Comparison of ENCODE assay signal across 8 cellular contexts in genomic region chr19:46076951-46077814, GRCh38. TPM values are rescaled to one million over a fixed set of nuclear protein-coding genes. Genes with fewer than 3 reads are reported as not detected.
DNase-seq lines count a peak whose midpoint lies in the region; ATAC-seq, FAIRE-seq and TF ChIP-seq lines count a peak whose summit lies in the region.

No MANE protein-coding gene starts in this region.

- WGBS in GM12878 (ENCODE audit: insufficient coverage, insufficient replicate concordance, low lambda C conversion rate, missing lambda C conversion rate): 27% methylated on average over 50 of the region's 50 CpGs

- no peak overlapping the region for H2AFZ ChIP-seq in GM12878 (ENCODE audit: control insufficient read depth, low read depth, low read length)

- no peaks in the 10 kb centered on the region for H4K20me1 ChIP-seq in GM12878 (ENCODE audit: control insufficient read depth, insufficient read depth)

- no peak overlapping the region for H3K4me2 ChIP-seq in GM12878 (ENCODE audit: control insufficient read depth, insufficient read depth)

- H3K27me3 ChIP-seq in Panc1 (ENCODE audit: control insufficient read depth, insufficient read depth, low read length): peaks cover 13% of the 10 kb centered on the region
- H3K27me3 ChIP-seq in GM12878 (replicated peaks in 1 of 2; ENCODE audit: control insufficient read depth in 2 of 2, insufficient read depth in 2 of 2, low read length in 1 of 2): peaks cover 3 to 9% of the 10 kb centered on the region in 2 experiments; a peak in 3 of 4 replicates
- H3K27me3 ChIP-seq in gastrocnemius medialis: peaks cover 48 to 60% (median 48%) of the 10 kb centered on the region in 3 donors

- POLR2A ChIA-PET in Panc1 (lab: Charles Lee) (no interaction called here), GM12878 (lab: Charles Lee) (no interaction called here)

- peak; percentile 87 for DNase-seq in ELF-1 (ENCODE audit: low read depth, low spot score)
- DNase-seq in M059J (ENCODE audit: low read depth): peak; percentile 80
- DNase-seq in Panc1 (ENCODE audit: low read depth, low spot score): no peak
- DNase-seq in GM12878 (ENCODE audit: low read depth, low spot score): no peak
- peak; percentile 49 for DNase-seq in iPS DF 4.7 (ENCODE audit: extremely low read depth, low spot score)
- no peak for DNase-seq in gastrocnemius medialis
- no peak for DNase-seq in activated effector memory CD4-positive, alpha-beta T cell treated with anti-CD3 and anti-CD28 coated beads, Interleukin-2, amount 50 U/mL, for 16 hours

- no TSS peak for BruUV-seq in Panc1 (replicated peaks; lab: Mats Ljungman, UMichigan)
- no TSS peak for BruUV-seq in GM12878 (replicated peaks; lab: Mats Ljungman, UMichigan)

- no peaks in the 10 kb centered on the region; the same call in 1 of the 2 replicates for H3K4me1 ChIP-seq in Panc1 (ENCODE audit: control insufficient read depth, insufficient read depth, low read length)
- no peaks in the 10 kb centered on the region for H3K4me1 ChIP-seq in GM12878 (ENCODE audit: control insufficient read depth, insufficient read depth, low read length)
- H3K4me1 ChIP-seq in gastrocnemius medialis: no peaks in the 10 kb centered on the region

- H3K36me3 ChIP-seq in Panc1 (ENCODE audit: control insufficient read depth, insufficient read depth, low read length): no peaks in the 10 kb centered on the region
- H3K36me3 ChIP-seq in GM12878 (ENCODE audit: control insufficient read depth in 2 of 2, insufficient read depth in 2 of 2, low read length in 1 of 2): no peaks in the 10 kb centered on the region
- H3K36me3 ChIP-seq in gastrocnemius medialis: no peaks in the 10 kb centered on the region

- no peak overlapping the region for H3K27ac ChIP-seq in Panc1 (ENCODE audit: low read length)
- no peak overlapping the region for H3K27ac ChIP-seq in GM12878 (ENCODE audit: control insufficient read depth, insufficient read depth)
- no peak overlapping the region for H3K27ac ChIP-seq in gastrocnemius medialis

- peak; percentile 45; the same call in 1 of the 2 replicates for TF ChIP-seq RAD21 in GM12878 (IDR thresholded peaks at IDR 0.05; ENCODE audit: insufficient read depth, low read depth, low read length)

- H3K4me3 ChIP-seq in Panc1 (ENCODE audit: low read depth in 2 of 2, low read length in 2 of 2) (peak overlapping the region; percentile 37 to 67), GM12878 (no peak overlapping the region), gastrocnemius medialis (no peak overlapping the region)

- RAD21 ChIA-PET in GM12878 (lab: Charles Lee; ENCODE audit: unreplicated experiment): no interaction called here

- SMC1A ChIA-PET in GM12878 (lab: Charles Lee; ENCODE audit: uncharacterized antibody, unreplicated experiment): interaction anchor here (1.2 kb wide), 1 partner anchor 127 kb away, joined by 3 read pairs; no protein-coding TSS in a partner anchor

- intact Hi-C loops in Panc1 (cut with micrococcal nuclease; ENCODE audit: unreplicated experiment): loop anchor here (1.0 kb wide), 1 partner anchor 48 kb away; no protein-coding TSS in a partner anchor
- intact Hi-C loops in GM12878 (cut with micrococcal nuclease; ENCODE audit: unreplicated experiment): loop anchor here (2.0 kb wide), 1 partner anchor 48 kb away; no protein-coding TSS in a partner anchor
- intact Hi-C loops in gastrocnemius medialis (cut with DNase I; ENCODE audit: low total_unique reads): loop anchor here (2.0 kb wide), 1 partner anchor 48 kb away; no protein-coding TSS in a partner anchor

- ATAC-seq in Panc1 (peak; percentile 95), GM12878 (peak; percentile 87), gastrocnemius medialis (no peak), GM21528 (IDR thresholded peaks at IDR 0.05; ENCODE audit: low FRiP score, unreplicated experiment) (no peak)

- FAIRE-seq in GM12878 (lab: Jason Lieb, UNC): no peak

- H3K79me2 ChIP-seq in GM12878 (ENCODE audit: control insufficient read depth, insufficient read depth, low read length): no peaks in the 10 kb centered on the region

- CTCF ChIA-PET in Panc1 (lab: Charles Lee): interaction anchor here (0.9 to 1.4 kb wide), 3 partner anchors 45 to 108 kb away, joined by 3 to 6 read pairs (median 5); no protein-coding TSS in a partner anchor
- CTCF ChIA-PET in GM12878 (lab: Yijun Ruan, JAX): interaction anchor here (1.1 to 8.0 kb wide), 4 partner anchors 111 to 308 kb away, joined by 4 to 105 read pairs (median 5); partner anchors contain the start of gene SIX5

- no peak for TF ChIP-seq EP300 in GM12878 (IDR thresholded peaks at IDR 0.05; ENCODE audit: borderline replicate concordance in 1 of 2, control insufficient read depth in 1 of 2, low read depth in 2 of 2, low read length in 2 of 2)

- TF ChIP-seq CTCF in Panc1 (IDR thresholded peaks at IDR 0.05): peak; percentile 93
- TF ChIP-seq CTCF in GM12878 (IDR thresholded peaks at IDR 0.05 in 2 of 3, conservative IDR thresholded peaks at IDR 0.05 in 1 of 3; ENCODE audit: control insufficient read depth in 2 of 3, extremely low read depth in 1 of 3, insufficient read depth in 1 of 3, low read depth in 3 of 3, low read length in 3 of 3): peak; percentile 54 to 71 (median 62)
- peak in 3 of 5 experiments; percentile 26 to 39 (median 33) for TF ChIP-seq CTCF in gastrocnemius medialis (IDR thresholded peaks at IDR 0.05 in 4 of 5, conservative IDR thresholded peaks at IDR 0.05 in 1 of 5)

- TF ChIP-seq POLR2A in GM12878 (IDR thresholded peaks at IDR 0.05; ENCODE audit: low read depth, low read length) (no peak), gastrocnemius medialis (IDR thresholded peaks at IDR 0.05) (no peak)

- no peak overlapping the region for H3K9ac ChIP-seq in GM12878 (ENCODE audit: control insufficient read depth, insufficient read depth, low read length)

- H3K9me3 ChIP-seq in Panc1 (ENCODE audit: control insufficient read depth, insufficient read depth, low read depth, low read length) (no peaks in the 10 kb centered on the region), GM12878 (replicated peaks; ENCODE audit: control insufficient read depth, insufficient read depth, low read length) (no peaks in the 10 kb centered on the region), gastrocnemius medialis (no peaks in the 10 kb centered on the region)

- in situ Hi-C loops in Panc1 (cut with HindIII; ENCODE audit: low pct_unique_long_range_greater_than_20kb, low sequenced_read_pairs): no loop called here
- in situ Hi-C loops in GM12878 (cut with MboI): no loop called here
- in situ Hi-C loops in gastrocnemius medialis (cut with MboI; ENCODE audit: low sequenced_read_pairs in 4 of 4): no loop called here

RNA-seq across cellular contexts. Expression of gene IGFL4, which starts 36.4 kb away (rescaled TPM):
- not detected in 2 replicates for total RNA-seq in M059J (2014; rRNA removed; shearing (Covaris generic))
- total RNA-seq in Panc1 (2021; ENCODE audit: unreplicated experiment): 0.39 TPM
- polyA plus RNA-seq in Panc1 (2012; ENCODE audit: insufficient read length): 0.31 TPM
- not detected in 2 replicates for total RNA-seq in GM12878 (2013; cell fraction: nucleolus; rRNA removed)
- total RNA-seq in GM12878 (2014; rRNA removed): not detected in 2 replicates
- not detected in 2 replicates for total RNA-seq in GM12878 (2014; rRNA removed; fragmentation: Illumina TruSeq; extraction: Trizol)
- total RNA-seq in GM12878 (2021): not detected in 2 replicates
- polyA plus RNA-seq in GM12878 (2011; ENCODE audit: low read depth): not detected
- polyA plus RNA-seq in GM12878 (2011; rRNA removed): not detected in 2 replicates
- polyA plus RNA-seq in GM12878 (2011; cell fraction: cytosol; rRNA removed): not detected in 2 replicates
- not detected in 2 replicates for polyA plus RNA-seq in GM12878 (2011; cell fraction: nucleus; rRNA removed)
- polyA plus RNA-seq in GM12878 (2012): not detected in 2 replicates
- not detected in 2 replicates for polyA plus RNA-seq in GM12878 (2014; fragmentation: Illumina TruSeq; extraction: Trizol)
- polyA plus RNA-seq in GM12878 (2014; fragmentation: Nextera tagmentation; extraction: Ambion mirVana): not detected
- polyA plus RNA-seq in GM12878 (2014; rRNA removed): not detected in 2 replicates
- polyA plus RNA-seq in GM12878 (2016; fragmentation: Nextera tagmentation; extraction: Ambion mirVana): not detected
- polyA minus RNA-seq in GM12878 (2011; rRNA and poly(A)+ RNA removed): not detected in 2 replicates
- polyA minus RNA-seq in GM12878 (2011; cell fraction: cytosol; rRNA and poly(A)+ RNA removed): not detected in 2 replicates
- not detected in 2 replicates for polyA minus RNA-seq in GM12878 (2011; cell fraction: nucleus; rRNA and poly(A)+ RNA removed)
- total RNA-seq in gastrocnemius medialis: not detected

RNA-seq across cellular contexts. Expression of gene IGFL3, which starts 47.3 kb away (rescaled TPM):
- total RNA-seq in M059J (2014; rRNA removed; shearing (Covaris generic)): not detected in 2 replicates
- total RNA-seq in Panc1 (2021; ENCODE audit: unreplicated experiment) (not detected), GM12878 (2014; rRNA removed) (not detected in 2 replicates), GM12878 (2014; rRNA removed; fragmentation: Illumina TruSeq; extraction: Trizol) (not detected in 2 replicates), GM12878 (2021) (not detected in 2 replicates), gastrocnemius medialis (not detected)
- not detected for polyA plus RNA-seq in Panc1 (2012; ENCODE audit: insufficient read length)
- not detected in 2 replicates for total RNA-seq in GM12878 (2013; cell fraction: nucleolus; rRNA removed)
- polyA plus RNA-seq in GM12878 (2011; ENCODE audit: low read depth): not detected
- polyA plus RNA-seq in GM12878 (2011; rRNA removed) (not detected in 2 replicates), GM12878 (2014; fragmentation: Illumina TruSeq; extraction: Trizol) (not detected in 2 replicates), GM12878 (2014; fragmentation: Nextera tagmentation; extraction: Ambion mirVana) (not detected), GM12878 (2014; rRNA removed) (not detected in 2 replicates), GM12878 (2016; fragmentation: Nextera tagmentation; extraction: Ambion mirVana) (not detected)
- not detected in 2 replicates for polyA plus RNA-seq in GM12878 (2011; cell fraction: cytosol; rRNA removed)
- polyA plus RNA-seq in GM12878 (2011; cell fraction: nucleus; rRNA removed): not detected in 2 replicates
- polyA plus RNA-seq in GM12878 (2012): not detected in 2 replicates
- polyA minus RNA-seq in GM12878 (2011; rRNA and poly(A)+ RNA removed): not detected in 2 replicates
- polyA minus RNA-seq in GM12878 (2011; cell fraction: cytosol; rRNA and poly(A)+ RNA removed): not detected in 2 replicates
- not detected in 2 replicates for polyA minus RNA-seq in GM12878 (2011; cell fraction: nucleus; rRNA and poly(A)+ RNA removed)

RNA-seq across cellular contexts. Expression of gene PGLYRP1, which starts 54.3 kb away (rescaled TPM):
- not detected in 2 replicates for total RNA-seq in M059J (2014; rRNA removed; shearing (Covaris generic))
- total RNA-seq in Panc1 (2021; ENCODE audit: unreplicated experiment): not detected
- not detected for polyA plus RNA-seq in Panc1 (2012; ENCODE audit: insufficient read length)
- not detected in 2 replicates for total RNA-seq in GM12878 (2013; cell fraction: nucleolus; rRNA removed)
- not detected in 2 replicates for total RNA-seq in GM12878 (2014; rRNA removed)
- total RNA-seq in GM12878 (2014; rRNA removed; fragmentation: Illumina TruSeq; extraction: Trizol): not detected in 2 replicates
- not detected in 2 replicates for total RNA-seq in GM12878 (2021)
- polyA plus RNA-seq in GM12878 (2011; ENCODE audit: low read depth): not detected
- not detected in 2 replicates for polyA plus RNA-seq in GM12878 (2011; rRNA removed)
- polyA plus RNA-seq in GM12878 (2011; cell fraction: cytosol; rRNA removed): not detected in 2 replicates
- polyA plus RNA-seq in GM12878 (2011; cell fraction: nucleus; rRNA removed): not detected in 2 replicates
- 0.18 and 0.24 TPM in 2 replicates for polyA plus RNA-seq in GM12878 (2012)
- polyA plus RNA-seq in GM12878 (2014; fragmentation: Illumina TruSeq; extraction: Trizol): not detected in 2 replicates
- not detected for polyA plus RNA-seq in GM12878 (2014; fragmentation: Nextera tagmentation; extraction: Ambion mirVana)
- polyA plus RNA-seq in GM12878 (2014; rRNA removed): not detected in 2 replicates
- polyA plus RNA-seq in GM12878 (2016; fragmentation: Nextera tagmentation; extraction: Ambion mirVana): under 1 TPM in 1 of 2 experiments, not detected in 1; 0.30 TPM
- not detected in 2 replicates for polyA minus RNA-seq in GM12878 (2011; rRNA and poly(A)+ RNA removed)
- not detected in 2 replicates for polyA minus RNA-seq in GM12878 (2011; cell fraction: cytosol; rRNA and poly(A)+ RNA removed)
- polyA minus RNA-seq in GM12878 (2011; cell fraction: nucleus; rRNA and poly(A)+ RNA removed): not detected in 2 replicates
- not detected for total RNA-seq in gastrocnemius medialis

Comparison
In these comparisons a context has a peak if more than half of its experiments do, and no peak if none do; other contexts are left out.
1. DNase-seq: peak in ELF-1 (single experiment), M059J (single experiment) and iPS DF 4.7 (single experiment); none in Panc1 (single experiment), GM12878 (single experiment), gastrocnemius medialis (0 of 2) and activated effector memory CD4-positive, alpha-beta T cell treated with anti-CD3 and anti-CD28 coated beads, Interleukin-2, amount 50 U/mL, for 16 hours (single experiment).
2. ATAC-seq: peak in Panc1 (single experiment) and GM12878 (single experiment); none in gastrocnemius medialis (0 of 2) and GM21528 (single experiment).
3. H3K4me3 ChIP-seq: peak in Panc1 (2 of 2); none in GM12878 (single experiment) and gastrocnemius medialis (0 of 4).
4. CTCF ChIP-seq: peak in every context shown above with its lines; median percentile 93 in Panc1; 62 in GM12878; 33 in gastrocnemius medialis.